9 cellular contexts compared by ENCODE assay signal in the genomic region with DNA sequence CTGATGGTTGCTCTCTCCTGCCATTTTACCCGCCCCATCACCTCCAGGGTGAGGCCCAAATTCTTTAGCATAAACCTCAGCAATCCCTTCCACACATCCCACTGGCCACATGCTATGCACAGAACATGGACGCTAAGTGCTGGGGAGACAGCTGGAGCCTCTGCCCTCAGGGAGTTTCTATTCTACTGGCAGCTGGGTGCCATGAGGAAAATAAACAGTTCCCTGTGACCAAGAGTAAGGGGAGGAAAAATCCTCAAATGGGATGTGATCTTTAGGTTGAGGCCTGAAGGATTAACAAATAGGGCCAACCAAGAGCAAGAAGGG. TPM values are rescaled to one million over a fixed set of nuclear protein-coding genes. Genes with fewer than 3 reads are reported as not detected.
DNase-seq lines count a peak whose midpoint lies in the region; ATAC-seq and TF ChIP-seq lines count a peak whose summit lies in the region.
"Had no signal": no experiment of that assay in that cellular context is flagged by ENCODE, and none has a peak within 500 bp of the region (broad histone marks: within the 10 kb centered on the region; RNA-seq: fewer than 3 reads in every experiment).

No MANE protein-coding gene starts in this region.

- DNase-seq in SK-N-SH (no peak), activated B cell treated with CpG ODN at 0.5 μM for 24 hours (no peak), NCI-H510A treated with DMSO at 0.1 percent for 48 hours (lab: John Stamatoyannopoulos, UW) (no peak), substantia nigra (lab: John Stamatoyannopoulos, UW) (no peak)
- no peak for DNase-seq in stimulated activated CD4-positive, alpha-beta T cell treated with anti-CD3 and anti-CD28 coated beads, Interleukin-1b, Interleukin-23, amount 100 ng/mL, for 48 hours
- DNase-seq: NCI-H1105 treated with DMSO at 0.1 percent for 48 hours had no signal

- no peak overlapping the region for H2AFZ ChIP-seq in SK-N-SH (ENCODE audit: low read depth)

- H3K27ac ChIP-seq in SK-N-SH (ENCODE audit: low read depth in 2 of 2, low read length in 1 of 2) (peak overlapping the region in 1 of 2 experiments; percentile 8; a peak in 1 of 4 replicates), iPS-20b (ENCODE audit: low read length) (no peak overlapping the region), stomach smooth muscle (ENCODE audit: low read length) (peak overlapping the region; percentile 31), substantia nigra (ENCODE audit: low read depth, low read length, poor library complexity, severe bottlenecking) (no peak overlapping the region)

- H3K9me3 ChIP-seq in SK-N-SH (peaks cover 6% of the 10 kb centered on the region; the same call in 1 of the 2 replicates), iPS-20b (ENCODE audit: insufficient read depth, low read depth, low read length) (no peaks in the 10 kb centered on the region), stomach smooth muscle (ENCODE audit: control insufficient read depth in 2 of 2, low read length in 2 of 2) (no peaks in the 10 kb centered on the region)

- H3K9me3 Mint-ChIP-seq in activated B cell treated with CpG ODN at 0.5 μM for 24 hours, result peaks cover 12% of the 10 kb centered on the region

- peaks cover 20% of the 10 kb centered on the region for H3F3A ChIP-seq in SK-N-SH (replicated peaks; ENCODE audit: insufficient read depth)

- 0 out of 2 replicates have a peak, but pooled peaks cover 5% of the 10 kb centered on the region for H3K79me2 ChIP-seq in SK-N-SH (ENCODE audit: insufficient read depth)

- WGBS in SK-N-SH (ENCODE audit: low lambda C conversion rate), result 97% methylated on average over 2 of the region's 2 CpGs

- H3K4me3 ChIP-seq in SK-N-SH (ENCODE audit: low read depth in 2 of 2, low read length in 1 of 2) (no peak overlapping the region), iPS-20b (ENCODE audit: low read length) (peak overlapping the region; percentile 20; the same call in 1 of the 2 replicates), stomach smooth muscle (ENCODE audit: low read length in 2 of 2) (peak overlapping the region; percentile 85 to 86)

- peaks cover 56% of the 10 kb centered on the region for H3K4me1 Mint-ChIP-seq in activated B cell treated with CpG ODN at 0.5 μM for 24 hours

- peak overlapping the region; percentile 98 for H3K27ac Mint-ChIP-seq in activated B cell treated with CpG ODN at 0.5 μM for 24 hours

- H3K9ac ChIP-seq in SK-N-SH, result no peak overlapping the region
- H3K9ac ChIP-seq in iPS-20b (ENCODE audit: low read depth, low read length), result no peak overlapping the region
- H3K9ac ChIP-seq in stomach smooth muscle (ENCODE audit: low read length in 2 of 2), result peak overlapping the region; percentile 2 to 86

- H3K4me2 ChIP-seq in SK-N-SH, result peak overlapping the region; percentile 72

- H3K4me1 ChIP-seq in SK-N-SH (ENCODE audit: control insufficient read depth in 1 of 2, insufficient read depth in 2 of 2, low read depth in 1 of 2, low read length in 1 of 2) (peaks cover 18 to 34% of the 10 kb centered on the region in 2 experiments), iPS-20b (ENCODE audit: insufficient read depth, low read length) (no peaks in the 10 kb centered on the region; the same call in 1 of the 2 replicates), stomach smooth muscle (ENCODE audit: control insufficient read depth, insufficient read depth, low read length) (peaks cover 26% of the 10 kb centered on the region)

- no peak for ATAC-seq in SK-N-SH treated with all-trans-retinoic acid at 6 μM for 48 hours
- ATAC-seq in activated B cell treated with CpG ODN at 0.5 μM for 24 hours (ENCODE audit: low read depth), result no peak

- H3K27me3 Mint-ChIP-seq in activated B cell treated with CpG ODN at 0.5 μM for 24 hours, result no peaks in the 10 kb centered on the region

- intact Hi-C loops in activated B cell treated with CpG ODN at 0.5 μM for 24 hours (cut with micrococcal nuclease), result loop anchor here (5.0 to 10.0 kb wide), 2 partner anchors 331 to 947 kb away; no protein-coding TSS in a partner anchor

- H3K36me3 Mint-ChIP-seq in activated B cell treated with CpG ODN at 0.5 μM for 24 hours (ENCODE audit: low read depth), result peaks cover 23% of the 10 kb centered on the region

- no peak for TF ChIP-seq EP300 in SK-N-SH (IDR thresholded peaks at IDR 0.05; ENCODE audit: borderline replicate concordance in 1 of 2, low read depth in 1 of 2, low read length in 1 of 2)

- POLR2A ChIA-PET in SK-N-SH (lab: Yijun Ruan, JAX) (no interaction called here), activated B cell treated with CpG ODN at 0.5 μM for 24 hours (lab: Charles Lee) (interaction anchor here (0.7 to 2.6 kb wide), 5 partner anchors 107 to 614 kb away, joined by 3 to 10 read pairs (median 7); no protein-coding TSS in a partner anchor)

- H3K36me3 ChIP-seq in SK-N-SH (replicated peaks in 1 of 2; ENCODE audit: control insufficient read depth in 1 of 2, insufficient read depth in 2 of 2, low read length in 1 of 2) (no peaks in the 10 kb centered on the region), iPS-20b (ENCODE audit: insufficient read depth, low read depth, low read length) (no peaks in the 10 kb centered on the region), stomach smooth muscle (ENCODE audit: control insufficient read depth in 2 of 2, insufficient read depth in 2 of 2, low read length in 2 of 2) (peaks cover 0 to 2% of the 10 kb centered on the region in 2 donors)

- TF ChIP-seq CTCF in SK-N-SH (IDR thresholded peaks at IDR 0.05), result no peak
- no peak for TF ChIP-seq CTCF in activated B cell treated with CpG ODN at 0.5 μM for 24 hours (IDR thresholded peaks at IDR 0.05)

- CTCF ChIA-PET in SK-N-SH (lab: Yijun Ruan, JAX), result no interaction called here
- CTCF ChIA-PET in activated B cell treated with CpG ODN at 0.5 μM for 24 hours (lab: Charles Lee), result no interaction called here

- H3K9me2 ChIP-seq in SK-N-SH, result no peaks in the 10 kb centered on the region

- peak overlapping the region; percentile 97 for H3K4me3 Mint-ChIP-seq in activated B cell treated with CpG ODN at 0.5 μM for 24 hours

- H4K20me1 ChIP-seq in SK-N-SH (ENCODE audit: insufficient read depth), result no peaks in the 10 kb centered on the region

- no peak for TF ChIP-seq RAD21 in SK-N-SH (IDR thresholded peaks at IDR 0.05; ENCODE audit: low read length)

- H3K27me3 ChIP-seq in SK-N-SH (ENCODE audit: insufficient read depth), result no peaks in the 10 kb centered on the region
- H3K27me3 ChIP-seq in iPS-20b (ENCODE audit: insufficient read depth, low read length), result peaks cover 46% of the 10 kb centered on the region
- H3K27me3 ChIP-seq in stomach smooth muscle (ENCODE audit: control insufficient read depth in 1 of 2, insufficient read depth in 2 of 2, low read length in 2 of 2), result no peaks in the 10 kb centered on the region

TF ChIP-seq in SK-N-SH, 30 proteins besides CTCF, POLR2A, EP300 and RAD21:
- TF ChIP-seq MEF2A (IDR thresholded peaks at IDR 0.05; ENCODE audit: borderline replicate concordance, low read depth), result no peak
- TF ChIP-seq, protein P1, sequence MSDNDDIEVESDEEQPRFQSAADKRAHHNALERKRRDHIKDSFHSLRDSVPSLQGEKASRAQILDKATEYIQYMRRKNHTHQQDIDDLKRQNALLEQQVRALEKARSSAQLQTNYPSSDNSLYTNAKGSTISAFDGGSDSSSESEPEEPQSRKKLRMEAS (IDR thresholded peaks at IDR 0.05; ENCODE audit: low read depth), result no peak
- TF ChIP-seq TAF1 (IDR thresholded peaks at IDR 0.05; ENCODE audit: borderline replicate concordance, low read depth, low read length), result no peak
- TF ChIP-seq FOXJ3 (CRISPR knock-in tag; IDR thresholded peaks at IDR 0.05), result no peak

TF ChIP-seq in SK-N-SH treated with all-trans-retinoic acid at 6 μM for 48 hours, 23 proteins besides CTCF, POLR2A, EP300 and RAD21:
- no peak for TF ChIP-seq RARB (CRISPR knock-in tag; IDR thresholded peaks at IDR 0.05)
- no peak for TF ChIP-seq CSDC2 (CRISPR knock-in tag; IDR thresholded peaks at IDR 0.05)
- TF ChIP-seq ZNF70 (CRISPR knock-in tag; IDR thresholded peaks at IDR 0.05), result no peak
- no peak for TF ChIP-seq ZFP3 (CRISPR knock-in tag; IDR thresholded peaks at IDR 0.05)
- TF ChIP-seq, protein P2, sequence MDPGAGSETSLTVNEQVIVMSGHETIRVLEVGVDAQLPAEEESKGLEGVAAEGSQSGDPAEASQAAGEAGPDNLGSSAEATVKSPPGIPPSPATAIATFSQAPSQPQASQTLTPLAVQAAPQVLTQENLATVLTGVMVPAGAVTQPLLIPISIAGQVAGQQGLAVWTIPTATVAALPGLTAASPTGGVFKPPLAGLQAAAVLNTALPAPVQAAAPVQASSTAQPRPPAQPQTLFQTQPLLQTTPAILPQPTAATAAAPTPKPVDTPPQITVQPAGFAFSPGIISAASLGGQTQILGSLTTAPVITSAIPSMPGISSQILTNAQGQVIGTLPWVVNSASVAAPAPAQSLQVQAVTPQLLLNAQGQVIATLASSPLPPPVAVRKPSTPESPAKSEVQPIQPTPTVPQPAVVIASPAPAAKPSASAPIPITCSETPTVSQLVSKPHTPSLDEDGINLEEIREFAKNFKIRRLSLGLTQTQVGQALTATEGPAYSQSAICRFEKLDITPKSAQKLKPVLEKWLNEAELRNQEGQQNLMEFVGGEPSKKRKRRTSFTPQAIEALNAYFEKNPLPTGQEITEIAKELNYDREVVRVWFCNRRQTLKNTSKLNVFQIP (CRISPR knock-in tag; IDR thresholded peaks at IDR 0.05; ENCODE audit: borderline replicate concordance, low read depth), result no peak
TF ChIP-seq in SK-N-SH treated with all-trans-retinoic acid at 6 μM for 48 hours: peak in this region for 0.

RNA-seq across cellular contexts. Expression of gene PARP12, which starts 1.2 kb away (rescaled TPM):
- 16.0 and 17.7 TPM in 2 replicates for polyA plus RNA-seq in SK-N-SH (2012; rRNA removed)
- polyA plus RNA-seq in SK-N-SH (2012; cell fraction: cytosol; rRNA removed), result 8.8 and 10.9 TPM in 2 replicates
- polyA plus RNA-seq in SK-N-SH (2012; cell fraction: nucleus; rRNA removed), result 44.1 and 46.8 TPM in 2 replicates
- total RNA-seq in activated B cell treated with CpG ODN at 0.5 μM for 24 hours, result 104 and 128 TPM in 2 replicates

Comparison
In these comparisons a context has a peak if more than half of its experiments do, and no peak if none do; other contexts are left out.
1. H3K4me3 ChIP-seq: peak in iPS-20b (single experiment) and stomach smooth muscle (2 of 2); none in SK-N-SH (0 of 2).
2. H3K9ac ChIP-seq: peak in stomach smooth muscle (2 of 2); none in SK-N-SH (single experiment) and iPS-20b (single experiment).